In genomic region chr1:37793773-37794371, GRCh38 we compare ENCODE assay signal across 8 cellular contexts. TPM values are rescaled to one million over a fixed set of nuclear protein-coding genes. Genes with fewer than 3 reads are reported as not detected.
DNase-seq lines count a peak whose midpoint lies in the region; ATAC-seq and TF ChIP-seq lines count a peak whose summit lies in the region.

A gene with protein sequence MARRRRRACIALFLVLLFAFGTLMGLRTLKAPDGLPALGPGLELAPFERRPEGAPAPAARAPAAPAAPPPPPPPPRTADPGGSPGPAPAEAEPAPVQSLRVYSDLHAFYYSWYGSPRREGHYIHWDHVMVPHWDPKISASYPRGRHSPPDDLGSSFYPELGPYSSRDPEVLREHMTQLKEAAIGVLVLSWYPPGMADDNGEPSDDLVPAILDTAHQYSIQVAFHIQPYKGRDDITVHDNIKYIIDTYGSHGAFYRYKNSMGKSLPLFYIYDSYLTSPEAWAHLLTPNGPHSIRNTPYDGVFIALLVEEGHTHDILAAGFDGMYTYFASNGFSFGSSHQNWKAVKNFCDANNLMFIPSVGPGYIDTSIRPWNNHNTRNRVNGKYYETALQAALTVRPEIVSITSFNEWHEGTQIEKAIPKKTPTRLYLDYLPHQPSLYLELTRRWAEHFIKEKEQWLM (plus strand): TSS chr1:37793847. CDS start chr1:37794183, 336 bp downstream.

- no peak for TF ChIP-seq CTCF in left lung (IDR thresholded peaks at IDR 0.05)

- ATAC-seq in GM21723 (IDR thresholded peaks at IDR 0.05; ENCODE audit: unreplicated experiment) (peak; percentile 58), left lung (peak; percentile 84), GM18861 (IDR thresholded peaks at IDR 0.05; ENCODE audit: unreplicated experiment) (no peak)

- no peak within 1 kb of the TSS for H3K27ac ChIP-seq in left lung

- peaks cover 0 to 70% of the 10 kb centered on the region in 2 donors for H3K27me3 ChIP-seq in left lung

- no peaks in the 10 kb centered on the region for H3K9me3 ChIP-seq in left lung

- H3K36me3 ChIP-seq in left lung = peaks cover 0 to under 1% of the 10 kb centered on the region in 2 donors

- intact Hi-C loops in left lung (cut with DNase I) = no loop called here

- peaks cover 8 to 17% of the 10 kb centered on the region in 2 donors for H3K4me1 ChIP-seq in left lung

- peak within 1 kb of the TSS; percentile 32 to 48 for H3K4me3 ChIP-seq in left lung

- DNase-seq in Daoy (ENCODE audit: low read depth) (peak; percentile 68), NAMALWA (ENCODE audit: low spot score) (peak; percentile 43), UCSD-AML1 (lab: John Stamatoyannopoulos, UW; ENCODE audit: unreplicated experiment) (peak; percentile 65), dedifferentiated amniotic fluid mesenchymal stem cell (ENCODE audit: extremely low spot score) (peak; percentile 15), left lung (peak in 1 of 2 donors; percentile 83)
- peak; percentile 19 to 20 for DNase-seq in stimulated activated CD8-positive, alpha-beta memory T cell treated with anti-CD3 and anti-CD28 coated beads, Interleukin-15, amount 100 ng/mL, for 48 hours (ENCODE audit: low read depth in 2 of 2)

RNA-seq across cellular contexts. Expression of the gene that starts here (rescaled TPM):
- 2.6 and 4.4 TPM in 2 replicates for total RNA-seq in Daoy (2014; rRNA removed; shearing (Covaris generic))
- 10 to 100 TPM in 1 of 2 donors, 1 to 10 TPM in 1; 8.6 to 11.2 TPM for total RNA-seq in left lung
